ENCODE assay signal across 8 cellular contexts in the genomic region with DNA sequence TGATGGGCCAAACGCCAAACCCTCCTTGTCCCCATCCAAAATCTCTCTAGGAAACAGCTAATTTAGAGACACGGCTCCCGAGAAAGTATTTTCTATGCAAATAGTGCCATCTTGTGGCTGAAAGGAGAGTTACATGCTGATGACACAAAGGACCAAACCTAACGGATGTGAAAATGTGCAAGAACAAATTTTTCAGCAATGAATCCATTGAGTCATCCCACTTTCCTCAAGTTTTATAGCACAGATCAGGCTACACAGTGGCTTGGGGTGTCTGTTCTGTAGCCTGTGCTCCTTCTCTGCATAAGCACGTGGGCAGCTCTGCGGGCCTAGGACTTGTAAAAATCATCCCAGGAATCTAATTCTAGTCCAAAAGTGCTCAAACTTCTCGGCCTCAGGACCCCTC.
DNase-seq lines count a peak whose midpoint lies in the region; ATAC-seq, FAIRE-seq and TF ChIP-seq lines count a peak whose summit lies in the region.

No MANE protein-coding gene starts in this region.

- WGBS in suprapubic skin = 22% methylated on average over 7 of the region's 7 CpGs

- no peak overlapping the region for H3K4me3 ChIP-seq in suprapubic skin

- DNase-seq in NCI-H446 (lab: John Stamatoyannopoulos, UW) (peak; percentile 54 to 66), midbrain (lab: John Stamatoyannopoulos, UW) (peak; percentile 84), suprapubic skin (ENCODE audit: low spot score in 2 of 2) (no peak)
- peak; percentile 11 for DNase-seq in activated CD4-positive, alpha-beta T cell treated with anti-CD3 and anti-CD28 coated beads, Interleukin-2, amount 50 U/mL, for 1 hour

- peak; percentile 71 to 86 for TF ChIP-seq CTCF in suprapubic skin (IDR thresholded peaks at IDR 0.05)

- TF ChIP-seq EP300 in suprapubic skin (IDR thresholded peaks at IDR 0.05) = no peak

- FAIRE-seq in G401.6 (lab: Jason Lieb, UNC) (peak; percentile 95), endometrium (lab: Jason Lieb, UNC) (peak; percentile 95)

- no peaks in the 10 kb centered on the region for H3K36me3 ChIP-seq in suprapubic skin

- ATAC-seq in HG03139 (IDR thresholded peaks at IDR 0.05; ENCODE audit: unreplicated experiment) = peak; percentile 63
- ATAC-seq in GM18868 (IDR thresholded peaks at IDR 0.05; ENCODE audit: unreplicated experiment) = no peak

- no peaks in the 10 kb centered on the region for H3K4me1 ChIP-seq in suprapubic skin

- peaks cover 8% of the 10 kb centered on the region for H3K27me3 ChIP-seq in suprapubic skin

- no peaks in the 10 kb centered on the region for H3K9me3 ChIP-seq in suprapubic skin

- no peak overlapping the region for H3K27ac ChIP-seq in suprapubic skin

- no peak for TF ChIP-seq POLR2A in suprapubic skin (IDR thresholded peaks at IDR 0.05)

Comparison
In these comparisons a context has a peak if more than half of its experiments do, and no peak if none do; other contexts are left out.
1. DNase-seq: peak in NCI-H446 (2 of 2), activated CD4-positive, alpha-beta T cell treated with anti-CD3 and anti-CD28 coated beads, Interleukin-2, amount 50 U/mL, for 1 hour (single experiment) and midbrain (single experiment); none in suprapubic skin (0 of 2).